Comparison of ENCODE assay signal across 8 cellular contexts in genomic region chr5:142551242-142552067, GRCh38.
DNase-seq lines count a peak whose midpoint lies in the region; ATAC-seq lines count a peak whose summit lies in the region.

No MANE protein-coding gene starts in this region.

- ATAC-seq in GM18861 (IDR thresholded peaks at IDR 0.05; ENCODE audit: unreplicated experiment) = no peak

- H3K27me3 ChIP-seq in mesenchymal stem cell (ENCODE audit: control insufficient read depth in 1 of 2, insufficient read depth in 1 of 2, low read length in 2 of 2) = no peaks in the 10 kb centered on the region

- peak overlapping the region; percentile 76 for H3K9ac ChIP-seq in mesenchymal stem cell (ENCODE audit: low read length)

- peak overlapping the region; percentile 73 for H4K8ac ChIP-seq in mesenchymal stem cell (ENCODE audit: low read length)

- H3K9me3 Mint-ChIP-seq in immature natural killer cell = no peaks in the 10 kb centered on the region

- no peak overlapping the region for H3K27ac Mint-ChIP-seq in immature natural killer cell

- peaks cover 3 to 12% (median 7%) of the 10 kb centered on the region in 3 donors for H3K27me3 Mint-ChIP-seq in immature natural killer cell (ENCODE audit: low read depth in 3 of 3)

- no peak overlapping the region for H2BK5ac ChIP-seq in mesenchymal stem cell (ENCODE audit: low read depth, low read length, poor library complexity, severe bottlenecking)

- no peaks in the 10 kb centered on the region for H3K36me3 Mint-ChIP-seq in immature natural killer cell

- H3K4me1 Mint-ChIP-seq in immature natural killer cell = no peaks in the 10 kb centered on the region

- H3K4me2 ChIP-seq in mesenchymal stem cell (ENCODE audit: low read length, poor library complexity, severe bottlenecking) = peak overlapping the region; percentile 96

- DNase-seq in AG20443 (ENCODE audit: low spot score) = peak; percentile 50
- peak; percentile 72 to 92 for DNase-seq in NCI-H2081 (lab: John Stamatoyannopoulos, UW)
- DNase-seq in ecto neural progenitor cell (ENCODE audit: low spot score) = peak; percentile 89
- peak; percentile 58 for DNase-seq in mesenchymal stem cell
- DNase-seq in activated effector memory CD4-positive, alpha-beta T cell treated with Interleukin-2 at 50 U/mL for 16 hours = no peak
- no peak for DNase-seq in immature natural killer cell
- DNase-seq in activated gamma-delta T cell treated with Interleukin-2 at 50 U/mL for 16 hours = no peak

- H3K4me3 ChIP-seq in mesenchymal stem cell (ENCODE audit: insufficient read depth in 1 of 2, low read depth in 1 of 2, low read length in 2 of 2) = peak overlapping the region; percentile 18 to 71

- no peaks in the 10 kb centered on the region for H3K9me3 ChIP-seq in mesenchymal stem cell (ENCODE audit: control insufficient read depth, low read length)

- peak overlapping the region; percentile 15 to 89 for H2BK12ac ChIP-seq in mesenchymal stem cell (ENCODE audit: low read length in 2 of 2)

- no peak overlapping the region for H3K4me3 Mint-ChIP-seq in immature natural killer cell

- peak overlapping the region; percentile 78 to 92 for H3K18ac ChIP-seq in mesenchymal stem cell (ENCODE audit: low read depth in 1 of 2, low read length in 2 of 2)

- WGBS in mesenchymal stem cell = 2% methylated on average over 31 of the region's 31 CpGs

- H3K14ac ChIP-seq in mesenchymal stem cell (ENCODE audit: low read length in 2 of 2) = no peak overlapping the region

- peak overlapping the region; percentile 43 for H4K91ac ChIP-seq in mesenchymal stem cell (ENCODE audit: low read length)

- peak overlapping the region; percentile 47 to 88 for H3K4ac ChIP-seq in mesenchymal stem cell (ENCODE audit: low read depth in 1 of 2, low read length in 2 of 2)

- peak overlapping the region; percentile 41 for H2BK15ac ChIP-seq in mesenchymal stem cell (ENCODE audit: low read depth, poor library complexity, severe bottlenecking)

- H3K79me1 ChIP-seq in mesenchymal stem cell (replicated peaks; ENCODE audit: low read length, poor library complexity, severe bottlenecking) = no peaks in the 10 kb centered on the region

- peak overlapping the region; percentile 99 for H2BK120ac ChIP-seq in mesenchymal stem cell (ENCODE audit: low read depth, low read length)

- peak overlapping the region; percentile 88 for H2AFZ ChIP-seq in mesenchymal stem cell (ENCODE audit: low read depth, low read length)

- H3K36me3 ChIP-seq in mesenchymal stem cell (ENCODE audit: control insufficient read depth in 1 of 2, insufficient read depth in 2 of 2, low read depth in 1 of 2, low read length in 2 of 2) = no peaks in the 10 kb centered on the region

- H3K27ac ChIP-seq in mesenchymal stem cell (ENCODE audit: low read length, poor library complexity, severe bottlenecking) = no peak overlapping the region

- H3K23ac ChIP-seq in mesenchymal stem cell (ENCODE audit: low read length in 2 of 2) = no peak overlapping the region

- H2AK5ac ChIP-seq in mesenchymal stem cell (ENCODE audit: low read length, severe bottlenecking) = no peak overlapping the region

- H3K4me1 ChIP-seq in mesenchymal stem cell (ENCODE audit: control insufficient read depth, insufficient read depth, low read depth, low read length) = peaks cover 5% of the 10 kb centered on the region

Comparison
In these comparisons a context has a peak if more than half of its experiments do, and no peak if none do; other contexts are left out.
1. DNase-seq: peak in AG20443 (single experiment), NCI-H2081 (2 of 2), ecto neural progenitor cell (single experiment) and mesenchymal stem cell (single experiment); none in activated effector memory CD4-positive, alpha-beta T cell treated with Interleukin-2 at 50 U/mL for 16 hours (single experiment), immature natural killer cell (0 of 3) and activated gamma-delta T cell treated with Interleukin-2 at 50 U/mL for 16 hours (single experiment).